In genomic region chr13:36069881-36070366, GRCh38 we compare ENCODE assay signal across 25 cellular contexts.
DNase-seq lines count a peak whose midpoint lies in the region; ATAC-seq, FAIRE-seq and TF ChIP-seq lines count a peak whose summit lies in the region.
"Had no signal": no experiment of that assay in that cellular context is flagged by ENCODE, and none has a peak within 500 bp of the region (broad histone marks: within the 10 kb centered on the region; RNA-seq: fewer than 3 reads in every experiment).

No MANE protein-coding gene starts in this region.

- no peaks in the 10 kb centered on the region for H3K79me2 ChIP-seq in GM23248 (ENCODE audit: insufficient read depth)

- TF ChIP-seq EP300 in tibial nerve (IDR thresholded peaks at IDR 0.05) = peak; percentile 32 to 82

- ATAC-seq in omental fat pad (ENCODE audit: low FRiP score) (peak; percentile 54), GM19463 (IDR thresholded peaks at IDR 0.05; ENCODE audit: unreplicated experiment) (no peak)
- ATAC-seq: naive thymus-derived CD4-positive, alpha-beta T cell; stimulated activated memory B cell treated with anti-CD40 and anti-IgM and Interleukin-4, amounts not matched to agents 10 μg/mL and 1 μg/mL and 100 μg/mL, for 72 hours had no signal

- H3F3A ChIP-seq in GM23248 (ENCODE audit: insufficient read depth) = no peaks in the 10 kb centered on the region

- no peak overlapping the region for H3K4me2 ChIP-seq in GM23248 (ENCODE audit: unreplicated experiment)

- H3K4me3 ChIP-seq in GM23248 (no peak overlapping the region), fibroblast of villous mesenchyme (ENCODE audit: low read depth, low read length) (no peak overlapping the region), tibial nerve (no peak overlapping the region)
- H3K4me3 ChIP-seq: coronary artery, prostate gland, upper lobe of left lung had no signal

- H4K20me1 ChIP-seq in GM23248 (ENCODE audit: insufficient read depth) = no peaks in the 10 kb centered on the region; the same call in 1 of the 2 replicates

- no peaks in the 10 kb centered on the region for H3K9me2 ChIP-seq in GM23248 (ENCODE audit: insufficient read depth)

- H3K9ac ChIP-seq in GM23248 = no peak overlapping the region

- in situ Hi-C loops in GM23248 (cut with MboI) = no loop called here

- DNase-seq in GM23248 (peak; percentile 28), fibroblast of villous mesenchyme (ENCODE audit: low read depth) (peak; percentile 20), omental fat pad (ENCODE audit: low spot score) (no peak), tibial nerve (ENCODE audit: low spot score in 2 of 2) (peak in 1 of 2 donors; percentile 61), GM12891 (ENCODE audit: insufficient read length, low spot score) (no peak), NCI-H82 (lab: John Stamatoyannopoulos, UW) (no peak)
- DNase-seq: activated CD4-positive, alpha-beta T cell treated with anti-CD3 and anti-CD28 coated beads for 48 hours; activated CD8-positive, alpha-beta memory T cell treated with anti-CD3 and anti-CD28 coated beads, Interleukin-2, amount 50 U/mL, for 4 hours; activated gamma-delta T cell treated with Interleukin-2 at 50 U/mL for 16 hours; AML-193; Calu3; KBM-7; MV-4-11; naive thymus-derived CD4-positive, alpha-beta T cell; NCI-H187 treated with DMSO at 0.1 percent for 48 hours; NCI-H446; RPMI8226; SW 1271 had no signal

- H3K27ac ChIP-seq in GM23248 = no peak overlapping the region
- peak overlapping the region; percentile 27 to 79 (median 65) for H3K27ac ChIP-seq in tibial nerve

- H3K36me3 ChIP-seq in GM23248 (ENCODE audit: low read depth) = no peaks in the 10 kb centered on the region
- no peaks in the 10 kb centered on the region for H3K36me3 ChIP-seq in tibial nerve
- H3K36me3 ChIP-seq: prostate gland, upper lobe of left lung had no signal

- 5 to 8% methylated on average over 6 of the region's 6 CpGs for WGBS in GM23248 (ENCODE audit: low coverage in 1 of 2, low lambda C conversion rate in 2 of 2, missing lambda C conversion rate in 2 of 2), 2 experiments
- 23% methylated on average over 6 of the region's 6 CpGs for WGBS in tibial nerve, 2 donors

- TF ChIP-seq POLR2A in tibial nerve (IDR thresholded peaks at IDR 0.05) (no peak), GM12891 (IDR thresholded peaks at IDR 0.05; ENCODE audit: low read depth, low read length) (no peak)

- H3K4me1 ChIP-seq in GM23248 (ENCODE audit: insufficient read depth) = no peaks in the 10 kb centered on the region
- peaks cover 0 to 8% (median 0%) of the 10 kb centered on the region in 4 donors for H3K4me1 ChIP-seq in tibial nerve
- H3K4me1 ChIP-seq: prostate gland, upper lobe of left lung had no signal

- TF ChIP-seq CTCF in fibroblast of villous mesenchyme (IDR thresholded peaks at IDR 0.05; ENCODE audit: insufficient read depth, low read depth, low read length) = no peak
- TF ChIP-seq CTCF in omental fat pad (IDR thresholded peaks at IDR 0.05) = no peak
- peak in 1 of 5 experiments; percentile 24 for TF ChIP-seq CTCF in tibial nerve (IDR thresholded peaks at IDR 0.05)

- no peaks in the 10 kb centered on the region for H3K9me3 ChIP-seq in GM23248 (ENCODE audit: low read depth)
- H3K9me3 ChIP-seq in tibial nerve = no peaks in the 10 kb centered on the region
- H3K9me3 ChIP-seq: prostate gland, upper lobe of left lung had no signal

- no peak for FAIRE-seq in GM12891 (lab: Jason Lieb, UNC)
- FAIRE-seq: astrocyte, TTC549 had no signal

- peaks cover 9% of the 10 kb centered on the region for H3K27me3 ChIP-seq in GM23248 (replicated peaks; ENCODE audit: insufficient read depth)
- H3K27me3 ChIP-seq in tibial nerve = no peaks in the 10 kb centered on the region
- H3K27me3 ChIP-seq: upper lobe of left lung had no signal

- no peak overlapping the region for H2AFZ ChIP-seq in GM23248

TF ChIP-seq in GM12891, 5 proteins besides CTCF, POLR2A, EP300 and RAD21:
- TF ChIP-seq TAF1 (IDR thresholded peaks at IDR 0.05; ENCODE audit: low read depth, low read length) (no peak), POLR2AphosphoS5 (IDR thresholded peaks at IDR 0.05; ENCODE audit: low read depth, low read length) (no peak), PAX5 (IDR thresholded peaks at IDR 0.05; ENCODE audit: insufficient read depth, low read length, severe bottlenecking) (no peak), SPI1 (IDR thresholded peaks at IDR 0.05; ENCODE audit: low read depth, low read length) (no peak), POU2F2 (IDR thresholded peaks at IDR 0.05; ENCODE audit: low read depth, low read length) (no peak)
TF ChIP-seq in GM12891: peak in this region for 0.

Comparison
In these comparisons a context has a peak if more than half of its experiments do, and no peak if none do; other contexts are left out.
1. DNase-seq: peak in GM23248 (single experiment) and fibroblast of villous mesenchyme (single experiment); none in omental fat pad (single experiment), GM12891 (single experiment) and NCI-H82 (single experiment).